Comparison of ENCODE assay signal across 1 cellular context in the genomic region with DNA sequence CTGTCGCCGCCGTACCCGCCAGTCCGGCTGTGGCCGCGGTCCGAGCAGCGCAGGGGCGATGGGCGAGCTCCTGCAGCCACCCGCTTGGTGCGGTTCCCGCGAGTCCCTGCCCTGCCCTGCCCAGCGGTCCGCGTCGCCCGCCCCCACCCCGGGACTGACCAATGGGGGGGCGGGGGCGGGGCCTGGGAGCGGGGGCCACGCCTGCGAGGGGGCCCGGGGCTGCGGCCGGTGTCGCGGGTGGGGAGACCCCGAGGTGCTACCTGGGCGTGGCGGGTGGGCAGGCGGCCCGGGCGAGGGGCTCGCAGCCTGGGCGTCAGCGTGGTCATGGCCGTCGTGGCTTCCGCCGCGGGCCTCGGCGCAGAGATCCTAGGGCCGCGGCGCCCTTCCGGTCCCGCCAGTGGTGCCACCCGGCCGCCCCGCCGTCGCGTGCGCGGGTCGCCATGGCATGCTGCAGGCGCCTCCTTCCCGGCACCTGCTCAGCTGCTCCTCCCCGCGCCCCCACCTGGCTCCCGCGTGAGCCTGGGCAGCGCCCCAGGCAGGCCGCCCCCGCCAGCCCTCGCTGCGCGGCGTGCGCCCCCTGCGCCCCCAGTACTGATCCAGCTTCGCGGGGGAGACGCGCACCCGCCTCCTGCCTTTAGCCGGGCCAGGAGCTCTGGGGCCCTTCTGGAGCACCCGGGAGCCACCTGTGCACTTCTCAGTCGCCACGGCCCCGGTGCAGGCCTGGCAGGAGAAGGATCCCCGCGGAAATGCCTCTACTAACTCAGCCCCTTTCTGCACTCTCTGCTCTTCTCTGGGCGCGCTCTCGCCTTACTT.
TF ChIP-seq lines count a peak whose summit lies in the region.

A gene with protein sequence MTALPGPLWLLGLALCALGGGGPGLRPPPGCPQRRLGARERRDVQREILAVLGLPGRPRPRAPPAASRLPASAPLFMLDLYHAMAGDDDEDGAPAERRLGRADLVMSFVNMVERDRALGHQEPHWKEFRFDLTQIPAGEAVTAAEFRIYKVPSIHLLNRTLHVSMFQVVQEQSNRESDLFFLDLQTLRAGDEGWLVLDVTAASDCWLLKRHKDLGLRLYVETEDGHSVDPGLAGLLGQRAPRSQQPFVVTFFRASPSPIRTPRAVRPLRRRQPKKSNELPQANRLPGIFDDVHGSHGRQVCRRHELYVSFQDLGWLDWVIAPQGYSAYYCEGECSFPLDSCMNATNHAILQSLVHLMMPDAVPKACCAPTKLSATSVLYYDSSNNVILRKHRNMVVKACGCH (minus strand): TSS at position 108 of the 813 bp plus-strand sequence. CDS start 380 bp downstream, outside the sequence.

TF ChIP-seq in A549, 52 proteins besides CTCF, POLR2A, EP300 and RAD21 (continued from another document):
- TF ChIP-seq RCOR1 (IDR thresholded peaks at IDR 0.05; ENCODE audit: low read depth, low read length): no peak
- TF ChIP-seq HEYL (CRISPR knock-in tag; IDR thresholded peaks at IDR 0.05): no peak
- TF ChIP-seq KDM1A (IDR thresholded peaks at IDR 0.05; ENCODE audit: low read depth): no peak
- peak in 1 of 2 experiments; percentile 46; a peak in 1 of 5 replicates for TF ChIP-seq JUN (IDR thresholded peaks at IDR 0.05)
- no peak for TF ChIP-seq TFCP2L1 (CRISPR knock-in tag; IDR thresholded peaks at IDR 0.05)
- TF ChIP-seq FOSL2 (IDR thresholded peaks at IDR 0.05): no peak
- no peak for TF ChIP-seq FOSL2 (CRISPR knock-in tag; IDR thresholded peaks at IDR 0.05)
- no peak for TF ChIP-seq EHMT2 (IDR thresholded peaks at IDR 0.05; ENCODE audit: low read depth)
- no peak for TF ChIP-seq GATA3 (IDR thresholded peaks at IDR 0.05; ENCODE audit: borderline replicate concordance)
- no peak for TF ChIP-seq RARB (CRISPR knock-in tag; IDR thresholded peaks at IDR 0.05)
- no peak for TF ChIP-seq NPAS2 (CRISPR knock-in tag; IDR thresholded peaks at IDR 0.05; ENCODE audit: borderline replicate concordance)
- TF ChIP-seq CBX8 (IDR thresholded peaks at IDR 0.05): no peak
- TF ChIP-seq MYC (IDR thresholded peaks at IDR 0.05; ENCODE audit: borderline replicate concordance, low read length): 0 out of 2 replicates have a peak, but pooled peaks have one; percentile 16
- no peak for TF ChIP-seq HDAC2 (IDR thresholded peaks at IDR 0.05)
- TF ChIP-seq CEBPB (IDR thresholded peaks at IDR 0.05): no peak
- TF ChIP-seq JUNB (IDR thresholded peaks at IDR 0.05): no peak
- no peak for TF ChIP-seq RFX5 (IDR thresholded peaks at IDR 0.05)
- TF ChIP-seq FOXS1 (CRISPR knock-in tag; IDR thresholded peaks at IDR 0.05): no peak
- TF ChIP-seq, protein P1, sequence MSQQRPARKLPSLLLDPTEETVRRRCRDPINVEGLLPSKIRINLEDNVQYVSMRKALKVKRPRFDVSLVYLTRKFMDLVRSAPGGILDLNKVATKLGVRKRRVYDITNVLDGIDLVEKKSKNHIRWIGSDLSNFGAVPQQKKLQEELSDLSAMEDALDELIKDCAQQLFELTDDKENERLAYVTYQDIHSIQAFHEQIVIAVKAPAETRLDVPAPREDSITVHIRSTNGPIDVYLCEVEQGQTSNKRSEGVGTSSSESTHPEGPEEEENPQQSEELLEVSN (IDR thresholded peaks at IDR 0.05; ENCODE audit: borderline replicate concordance, low read depth): peak; percentile 78
- TF ChIP-seq FOSB (CRISPR knock-in tag; IDR thresholded peaks at IDR 0.05): no peak
- TF ChIP-seq, protein P2, sequence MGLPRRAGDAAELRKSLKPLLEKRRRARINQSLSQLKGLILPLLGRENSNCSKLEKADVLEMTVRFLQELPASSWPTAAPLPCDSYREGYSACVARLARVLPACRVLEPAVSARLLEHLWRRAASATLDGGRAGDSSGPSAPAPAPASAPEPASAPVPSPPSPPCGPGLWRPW (IDR thresholded peaks at IDR 0.05): no peak
- TF ChIP-seq, protein P3, sequence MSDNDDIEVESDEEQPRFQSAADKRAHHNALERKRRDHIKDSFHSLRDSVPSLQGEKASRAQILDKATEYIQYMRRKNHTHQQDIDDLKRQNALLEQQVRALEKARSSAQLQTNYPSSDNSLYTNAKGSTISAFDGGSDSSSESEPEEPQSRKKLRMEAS (IDR thresholded peaks at IDR 0.05): peak; percentile 87
- TF ChIP-seq CBX2 (IDR thresholded peaks at IDR 0.05; ENCODE audit: borderline replicate concordance, low read depth): no peak
- 0 out of 2 replicates have a peak, but pooled peaks have one; percentile 57 for TF ChIP-seq TP53 (CRISPR knock-in tag; IDR thresholded peaks at IDR 0.05)
- peak; percentile 58; the same call in 1 of the 2 replicates for TF ChIP-seq HOXB13 (CRISPR knock-in tag; IDR thresholded peaks at IDR 0.05; ENCODE audit: low read depth)
- TF ChIP-seq MAZ (IDR thresholded peaks at IDR 0.05; ENCODE audit: borderline replicate concordance, low read depth, low read length): no peak
- TF ChIP-seq, protein P4, sequence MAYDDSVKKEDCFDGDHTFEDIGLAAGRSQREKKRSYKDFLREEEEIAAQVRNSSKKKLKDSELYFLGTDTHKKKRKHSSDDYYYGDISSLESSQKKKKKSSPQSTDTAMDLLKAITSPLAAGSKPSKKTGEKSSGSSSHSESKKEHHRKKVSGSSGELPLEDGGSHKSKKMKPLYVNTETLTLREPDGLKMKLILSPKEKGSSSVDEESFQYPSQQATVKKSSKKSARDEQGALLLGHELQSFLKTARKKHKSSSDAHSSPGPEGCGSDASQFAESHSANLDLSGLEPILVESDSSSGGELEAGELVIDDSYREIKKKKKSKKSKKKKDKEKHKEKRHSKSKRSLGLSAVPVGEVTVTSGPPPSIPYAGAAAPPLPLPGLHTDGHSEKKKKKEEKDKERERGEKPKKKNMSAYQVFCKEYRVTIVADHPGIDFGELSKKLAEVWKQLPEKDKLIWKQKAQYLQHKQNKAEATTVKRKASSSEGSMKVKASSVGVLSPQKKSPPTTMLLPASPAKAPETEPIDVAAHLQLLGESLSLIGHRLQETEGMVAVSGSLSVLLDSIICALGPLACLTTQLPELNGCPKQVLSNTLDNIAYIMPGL (CRISPR knock-in tag; IDR thresholded peaks at IDR 0.05; ENCODE audit: borderline replicate concordance): no peak
- TF ChIP-seq CHD4 (IDR thresholded peaks at IDR 0.05; ENCODE audit: borderline replicate concordance): no peak
- no peak for TF ChIP-seq ZSCAN20 (CRISPR knock-in tag; IDR thresholded peaks at IDR 0.05)
- TF ChIP-seq POLR2AphosphoS2 (conservative IDR thresholded peaks at IDR 0.05; ENCODE audit: low read length): no peak
- TF ChIP-seq MAFK (IDR thresholded peaks at IDR 0.05; ENCODE audit: partially characterized antibody): no peak
- TF ChIP-seq, protein P5, sequence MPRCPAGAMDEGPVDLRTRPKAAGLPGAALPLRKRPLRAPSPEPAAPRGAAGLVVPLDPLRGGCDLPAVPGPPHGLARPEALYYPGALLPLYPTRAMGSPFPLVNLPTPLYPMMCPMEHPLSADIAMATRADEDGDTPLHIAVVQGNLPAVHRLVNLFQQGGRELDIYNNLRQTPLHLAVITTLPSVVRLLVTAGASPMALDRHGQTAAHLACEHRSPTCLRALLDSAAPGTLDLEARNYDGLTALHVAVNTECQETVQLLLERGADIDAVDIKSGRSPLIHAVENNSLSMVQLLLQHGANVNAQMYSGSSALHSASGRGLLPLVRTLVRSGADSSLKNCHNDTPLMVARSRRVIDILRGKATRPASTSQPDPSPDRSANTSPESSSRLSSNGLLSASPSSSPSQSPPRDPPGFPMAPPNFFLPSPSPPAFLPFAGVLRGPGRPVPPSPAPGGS (IDR thresholded peaks at IDR 0.05): no peak
- TF ChIP-seq EHF (CRISPR knock-in tag; IDR thresholded peaks at IDR 0.05): no peak
- TF ChIP-seq ZFP36 (IDR thresholded peaks at IDR 0.05; ENCODE audit: borderline replicate concordance, partially characterized antibody): no peak
- no peak for TF ChIP-seq ZC3H11A (IDR thresholded peaks at IDR 0.05)
- TF ChIP-seq, protein P6, sequence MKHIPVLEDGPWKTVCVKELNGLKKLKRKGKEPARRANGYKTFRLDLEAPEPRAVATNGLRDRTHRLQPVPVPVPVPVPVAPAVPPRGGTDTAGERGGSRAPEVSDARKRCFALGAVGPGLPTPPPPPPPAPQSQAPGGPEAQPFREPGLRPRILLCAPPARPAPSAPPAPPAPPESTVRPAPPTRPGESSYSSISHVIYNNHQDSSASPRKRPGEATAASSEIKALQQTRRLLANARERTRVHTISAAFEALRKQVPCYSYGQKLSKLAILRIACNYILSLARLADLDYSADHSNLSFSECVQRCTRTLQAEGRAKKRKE (CRISPR knock-in tag; IDR thresholded peaks at IDR 0.05; ENCODE audit: low read depth): 0 out of 2 replicates have a peak, but pooled peaks have one; percentile 66
- TF ChIP-seq NFE2L2 (conservative IDR thresholded peaks at IDR 0.05; ENCODE audit: low read length): no peak
- TF ChIP-seq KDM5A (IDR thresholded peaks at IDR 0.05): no peak
- no peak for TF ChIP-seq SREBF2 (IDR thresholded peaks at IDR 0.05)
- TF ChIP-seq CHD2 (IDR thresholded peaks at IDR 0.05; ENCODE audit: low read length, partially characterized antibody): no peak
- TF ChIP-seq, protein P7, sequence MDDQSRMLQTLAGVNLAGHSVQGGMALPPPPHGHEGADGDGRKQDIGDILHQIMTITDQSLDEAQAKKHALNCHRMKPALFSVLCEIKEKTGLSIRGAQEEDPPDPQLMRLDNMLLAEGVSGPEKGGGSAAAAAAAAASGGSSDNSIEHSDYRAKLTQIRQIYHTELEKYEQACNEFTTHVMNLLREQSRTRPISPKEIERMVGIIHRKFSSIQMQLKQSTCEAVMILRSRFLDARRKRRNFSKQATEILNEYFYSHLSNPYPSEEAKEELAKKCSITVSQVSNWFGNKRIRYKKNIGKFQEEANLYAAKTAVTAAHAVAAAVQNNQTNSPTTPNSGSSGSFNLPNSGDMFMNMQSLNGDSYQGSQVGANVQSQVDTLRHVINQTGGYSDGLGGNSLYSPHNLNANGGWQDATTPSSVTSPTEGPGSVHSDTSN (IDR thresholded peaks at IDR 0.05): no peak
- TF ChIP-seq HOXB5 (CRISPR knock-in tag; IDR thresholded peaks at IDR 0.05): peak; percentile 74; the same call in 1 of the 2 replicates
- no peak for TF ChIP-seq HOXA7 (CRISPR knock-in tag; IDR thresholded peaks at IDR 0.05)
- no peak; the same call in 1 of the 2 replicates for TF ChIP-seq PHF8 (IDR thresholded peaks at IDR 0.05; ENCODE audit: borderline replicate concordance, low read depth)
- TF ChIP-seq ZNF302 (CRISPR knock-in tag; IDR thresholded peaks at IDR 0.05): no peak
- TF ChIP-seq RNF2 (IDR thresholded peaks at IDR 0.05; ENCODE audit: borderline replicate concordance, low read depth): 0 out of 2 replicates have a peak, but pooled peaks have one; percentile 38
- TF ChIP-seq ESRRA (IDR thresholded peaks at IDR 0.05; ENCODE audit: borderline replicate concordance, low read length): no peak
- TF ChIP-seq, protein P8, sequence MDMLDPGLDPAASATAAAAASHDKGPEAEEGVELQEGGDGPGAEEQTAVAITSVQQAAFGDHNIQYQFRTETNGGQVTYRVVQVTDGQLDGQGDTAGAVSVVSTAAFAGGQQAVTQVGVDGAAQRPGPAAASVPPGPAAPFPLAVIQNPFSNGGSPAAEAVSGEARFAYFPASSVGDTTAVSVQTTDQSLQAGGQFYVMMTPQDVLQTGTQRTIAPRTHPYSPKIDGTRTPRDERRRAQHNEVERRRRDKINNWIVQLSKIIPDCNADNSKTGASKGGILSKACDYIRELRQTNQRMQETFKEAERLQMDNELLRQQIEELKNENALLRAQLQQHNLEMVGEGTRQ (IDR thresholded peaks at IDR 0.05): no peak
